In genomic region chr10:7239312-7239985, GRCh38 we compare ENCODE assay signal across 12 cellular contexts.
DNase-seq lines count a peak whose midpoint lies in the region; ATAC-seq and TF ChIP-seq lines count a peak whose summit lies in the region.
"Had no signal": no experiment of that assay in that cellular context is flagged by ENCODE, and none has a peak within 500 bp of the region (broad histone marks: within the 10 kb centered on the region; RNA-seq: fewer than 3 reads in every experiment).

No MANE protein-coding gene starts in this region.

- H3K4me3 Mint-ChIP-seq in activated T-helper 1 cell treated with anti-CD3 and anti-CD28 coated beads, Interleukin-12 subunit alpha, Interleukin-12 subunit beta, Interleukin-2, Interleukin-4 antibody, amounts not matched to agents 30 ng/mL and 10 ng/mL and 1 ng/mL, durations not matched to agents 14 hours and 24 hours and 36 hours, result peak overlapping the region; percentile 50
- H3K4me3 Mint-ChIP-seq in endodermal cell, result no peak overlapping the region

- H3K4me1 ChIP-seq in endodermal cell (ENCODE audit: control insufficient read depth, insufficient read depth, low read length) (no peaks in the 10 kb centered on the region), right cardiac atrium (ENCODE audit: control insufficient read depth, insufficient read depth, low read length) (no peaks in the 10 kb centered on the region)

- TF ChIP-seq CTCF in coronary artery (IDR thresholded peaks at IDR 0.05), result no peak
- TF ChIP-seq CTCF in endodermal cell (conservative IDR thresholded peaks at IDR 0.05), result no peak

- H3K27ac ChIP-seq in coronary artery, result no peak overlapping the region
- H3K27ac ChIP-seq in endodermal cell (ENCODE audit: low read depth, low read length), result no peak overlapping the region
- no peak overlapping the region for H3K27ac ChIP-seq in right cardiac atrium (ENCODE audit: low read length)

- no peak overlapping the region for H3K9ac ChIP-seq in endodermal cell (ENCODE audit: extremely low read depth, low read length, poor library complexity, severe bottlenecking)

- H3K36me3 Mint-ChIP-seq in activated T-helper 1 cell treated with anti-CD3 and anti-CD28 coated beads, Interleukin-12 subunit alpha, Interleukin-12 subunit beta, Interleukin-2, Interleukin-4 antibody, amounts not matched to agents 30 ng/mL and 10 ng/mL and 1 ng/mL, durations not matched to agents 14 hours and 24 hours and 36 hours (ENCODE audit: low read depth), result peaks cover 62% of the 10 kb centered on the region
- peaks cover 6% of the 10 kb centered on the region for H3K36me3 Mint-ChIP-seq in endodermal cell (ENCODE audit: low read depth)

- H3K36me3 ChIP-seq in endodermal cell (ENCODE audit: control insufficient read depth, insufficient read depth, low read length), result no peaks in the 10 kb centered on the region

- DNase-seq in activated T-helper 1 cell treated with anti-CD3 and anti-CD28 coated beads, Interleukin-12 subunit alpha, Interleukin-12 subunit beta, Interleukin-2, Interleukin-4 antibody, amounts not matched to agents 30 ng/mL and 10 ng/mL and 1 ng/mL, durations not matched to agents 14 hours and 24 hours and 36 hours (ENCODE audit: low spot score), result peak; percentile 30
- DNase-seq in coronary artery (ENCODE audit: low spot score) (no peak), epidermal melanocyte (ENCODE audit: insufficient read length, low spot score) (no peak), endodermal cell (no peak), right cardiac atrium (no peak)
- DNase-seq: activated effector memory CD4-positive, alpha-beta T cell treated with anti-CD3 and anti-CD28 coated beads, Interleukin-2, amount 50 U/mL, for 16 hours; effector CD4-positive, alpha-beta T cell; mesendoderm; NCI-H1105 treated with DMSO at 0.1 percent for 48 hours had no signal

- intact Hi-C loops in activated T-helper 1 cell treated with anti-CD3 and anti-CD28 coated beads, Interleukin-12 subunit alpha, Interleukin-12 subunit beta, Interleukin-2, Interleukin-4 antibody, amounts not matched to agents 30 ng/mL and 10 ng/mL and 1 ng/mL, durations not matched to agents 14 hours and 24 hours and 36 hours (cut with micrococcal nuclease), result loop anchor here (1.0 to 5.0 kb wide), 8 partner anchors 20 to 312 kb away; no protein-coding TSS in a partner anchor
- intact Hi-C loops in right cardiac atrium (cut with DNase I), result no loop called here

- peak overlapping the region; percentile 6 for H3K27ac Mint-ChIP-seq in activated T-helper 1 cell treated with anti-CD3 and anti-CD28 coated beads, Interleukin-12 subunit alpha, Interleukin-12 subunit beta, Interleukin-2, Interleukin-4 antibody, amounts not matched to agents 30 ng/mL and 10 ng/mL and 1 ng/mL, durations not matched to agents 14 hours and 24 hours and 36 hours
- no peak overlapping the region for H3K27ac Mint-ChIP-seq in endodermal cell

- ATAC-seq in GM18505 (IDR thresholded peaks at IDR 0.05; ENCODE audit: unreplicated experiment) (peak; percentile 74), GM19351 (IDR thresholded peaks at IDR 0.05; ENCODE audit: unreplicated experiment) (peak; percentile 84), HG02938 (IDR thresholded peaks at IDR 0.05; ENCODE audit: unreplicated experiment) (peak; percentile 69), right cardiac atrium (no peak)

- peaks cover 21% of the 10 kb centered on the region for H3K9me3 Mint-ChIP-seq in activated T-helper 1 cell treated with anti-CD3 and anti-CD28 coated beads, Interleukin-12 subunit alpha, Interleukin-12 subunit beta, Interleukin-2, Interleukin-4 antibody, amounts not matched to agents 30 ng/mL and 10 ng/mL and 1 ng/mL, durations not matched to agents 14 hours and 24 hours and 36 hours
- H3K9me3 Mint-ChIP-seq in endodermal cell, result no peaks in the 10 kb centered on the region

- peaks cover 63% of the 10 kb centered on the region for H3K4me1 Mint-ChIP-seq in activated T-helper 1 cell treated with anti-CD3 and anti-CD28 coated beads, Interleukin-12 subunit alpha, Interleukin-12 subunit beta, Interleukin-2, Interleukin-4 antibody, amounts not matched to agents 30 ng/mL and 10 ng/mL and 1 ng/mL, durations not matched to agents 14 hours and 24 hours and 36 hours (ENCODE audit: low read depth)
- no peaks in the 10 kb centered on the region for H3K4me1 Mint-ChIP-seq in endodermal cell

- WGBS in endodermal cell (ENCODE audit: insufficient coverage in 1 of 2, insufficient read length in 1 of 2), 2 experiments, result 75 to 89% methylated on average over 1 to 5 of the region's 5 CpGs
- WGBS in right cardiac atrium, result 75% methylated on average over 5 of the region's 5 CpGs

- H3K27me3 ChIP-seq in endodermal cell (ENCODE audit: control insufficient read depth, insufficient read depth, low read length, poor library complexity, severe bottlenecking) (no peaks in the 10 kb centered on the region), right cardiac atrium (ENCODE audit: control insufficient read depth, insufficient read depth) (no peaks in the 10 kb centered on the region)

- H3K4me3 ChIP-seq in coronary artery (no peak overlapping the region), endodermal cell (ENCODE audit: low read length) (no peak overlapping the region), right cardiac atrium (ENCODE audit: low read length) (no peak overlapping the region)

- no peaks in the 10 kb centered on the region for H3K27me3 Mint-ChIP-seq in activated T-helper 1 cell treated with anti-CD3 and anti-CD28 coated beads, Interleukin-12 subunit alpha, Interleukin-12 subunit beta, Interleukin-2, Interleukin-4 antibody, amounts not matched to agents 30 ng/mL and 10 ng/mL and 1 ng/mL, durations not matched to agents 14 hours and 24 hours and 36 hours (ENCODE audit: insufficient read depth)
- H3K27me3 Mint-ChIP-seq in endodermal cell (ENCODE audit: insufficient read depth), result peaks cover 4% of the 10 kb centered on the region

- no peaks in the 10 kb centered on the region for H3K9me3 ChIP-seq in endodermal cell (ENCODE audit: control insufficient read depth, low read length)
- no peaks in the 10 kb centered on the region for H3K9me3 ChIP-seq in right cardiac atrium (ENCODE audit: control insufficient read depth, low read length)

- TF ChIP-seq POLR2A in GM18505 (IDR thresholded peaks at IDR 0.05; ENCODE audit: borderline replicate concordance, extremely low read depth, insufficient read depth, insufficient read length), result no peak

Comparison
In these comparisons a context has a peak if more than half of its experiments do, and no peak if none do; other contexts are left out.
1. ATAC-seq: peak in GM18505 (single experiment), GM19351 (single experiment) and HG02938 (single experiment); none in right cardiac atrium (0 of 2).